ENCODE assay signal across 2 cellular contexts in genomic region chr17:28327709-28328108, GRCh38.
TF ChIP-seq lines count a peak whose summit lies in the region.

No MANE protein-coding gene starts in this region.

TF ChIP-seq in IMR-90, 13 proteins besides CTCF, POLR2A, EP300 and RAD21:
- TF ChIP-seq CHD1 (IDR thresholded peaks at IDR 0.05; ENCODE audit: low read depth, low read length) = no peak
- TF ChIP-seq BHLHE40 (IDR thresholded peaks at IDR 0.05; ENCODE audit: low read depth, low read length) = no peak
- 0 out of 2 replicates have a peak, but pooled peaks have one; percentile 13 for TF ChIP-seq SMC3 (IDR thresholded peaks at IDR 0.05; ENCODE audit: low read depth, low read length)
- no peak for TF ChIP-seq MAFK (IDR thresholded peaks at IDR 0.05; ENCODE audit: low read depth, low read length)
TF ChIP-seq in IMR-90: peak in this region for 1.

TF ChIP-seq in endothelial cell of umbilical vein, 7 proteins besides CTCF, POLR2A, EP300 and RAD21:
- TF ChIP-seq POLR2AphosphoS5 (IDR thresholded peaks at IDR 0.05; ENCODE audit: insufficient read depth, low read depth, low read length) = no peak
- no peak for TF ChIP-seq JUN (IDR thresholded peaks at IDR 0.05; ENCODE audit: borderline replicate concordance, insufficient read depth, insufficient read length, low read depth)
- no peak for TF ChIP-seq GATA2 (IDR thresholded peaks at IDR 0.05; ENCODE audit: insufficient read depth, insufficient read length, low read depth, low read length)
- no peak for TF ChIP-seq EZH2 (IDR thresholded peaks at IDR 0.05; ENCODE audit: borderline replicate concordance, low read depth, low read length, severe bottlenecking)
- no peak for TF ChIP-seq MYC (IDR thresholded peaks at IDR 0.05; ENCODE audit: low read depth, low read length)
- no peak for TF ChIP-seq MAX (IDR thresholded peaks at IDR 0.05; ENCODE audit: insufficient read depth, insufficient read length)
- TF ChIP-seq FOS (IDR thresholded peaks at IDR 0.05; ENCODE audit: borderline replicate concordance, insufficient read depth, low read length) = no peak
